Comparison of ENCODE assay signal across 10 cellular contexts in genomic region chr7:117715784-117716445, GRCh38.
DNase-seq lines count a peak whose midpoint lies in the region; ATAC-seq and TF ChIP-seq lines count a peak whose summit lies in the region.
"Had no signal": no experiment of that assay in that cellular context is flagged by ENCODE, and none has a peak within 500 bp of the region (broad histone marks: within the 10 kb centered on the region; RNA-seq: fewer than 3 reads in every experiment).

No MANE protein-coding gene starts in this region.

- peak; percentile 74 for ATAC-seq in GM21717 (IDR thresholded peaks at IDR 0.05; ENCODE audit: unreplicated experiment)
- ATAC-seq: stimulated activated naive CD8-positive, alpha-beta T cell treated with anti-CD3 and anti-CD28 coated beads, Interleukin-15, amount 100 ng/mL, for 72 hours had no signal

- peaks cover 47% of the 10 kb centered on the region for H3K36me3 Mint-ChIP-seq in nephron (ENCODE audit: low read depth)

- no peak overlapping the region for H3K4me3 Mint-ChIP-seq in nephron
- H3K4me3 Mint-ChIP-seq: central memory CD8-positive, alpha-beta T cell; stimulated activated naive CD8-positive, alpha-beta T cell treated with anti-CD3 and anti-CD28 coated beads, Interleukin-15, amount 100 ng/mL, for 72 hours had no signal

- H3K4me1 Mint-ChIP-seq in nephron = peaks cover 5% of the 10 kb centered on the region
- H3K4me1 Mint-ChIP-seq: central memory CD8-positive, alpha-beta T cell; stimulated activated naive CD8-positive, alpha-beta T cell treated with anti-CD3 and anti-CD28 coated beads, Interleukin-15, amount 100 ng/mL, for 72 hours had no signal

- TF ChIP-seq CTCF in nephron (IDR thresholded peaks at IDR 0.05; ENCODE audit: unreplicated experiment in 3 of 3) = peak; percentile 50 to 56 (median 55)

- no peaks in the 10 kb centered on the region for H3K27me3 Mint-ChIP-seq in nephron (ENCODE audit: low read depth)

- DNase-seq in NCI-H2227 (lab: John Stamatoyannopoulos, UW; ENCODE audit: unreplicated experiment) = peak; percentile 46
- DNase-seq in NCI-H2227 treated with DMSO at 0.1 percent for 48 hours (lab: John Stamatoyannopoulos, UW) = no peak
- DNase-seq in HuH-7 (ENCODE audit: low spot score) = peak; percentile 54
- DNase-seq in OCI-M2 (lab: John Stamatoyannopoulos, UW; ENCODE audit: unreplicated experiment) = peak; percentile 68
- DNase-seq in epithelial cell of prostate (ENCODE audit: low read depth, low spot score) = peak; percentile 16
- no peak for DNase-seq in central memory CD4-positive, alpha-beta T cell

- H3K9me3 Mint-ChIP-seq in nephron = no peaks in the 10 kb centered on the region
- H3K9me3 Mint-ChIP-seq: central memory CD8-positive, alpha-beta T cell; stimulated activated naive CD8-positive, alpha-beta T cell treated with anti-CD3 and anti-CD28 coated beads, Interleukin-15, amount 100 ng/mL, for 72 hours had no signal

- H3K27ac ChIP-seq in epithelial cell of prostate = no peak overlapping the region

- peak overlapping the region; percentile 28 to 77 (median 71) for H3K27ac Mint-ChIP-seq in nephron
- H3K27ac Mint-ChIP-seq: stimulated activated naive CD8-positive, alpha-beta T cell treated with anti-CD3 and anti-CD28 coated beads, Interleukin-15, amount 100 ng/mL, for 72 hours had no signal

Comparison
In these comparisons a context has a peak if more than half of its experiments do, and no peak if none do; other contexts are left out.
1. DNase-seq: peak in NCI-H2227 (single experiment), HuH-7 (single experiment), OCI-M2 (single experiment) and epithelial cell of prostate (single experiment); none in NCI-H2227 treated with DMSO at 0.1 percent for 48 hours (single experiment) and central memory CD4-positive, alpha-beta T cell (single experiment).